Comparison of ENCODE assay signal across 1 cellular context in genomic region chr11:122178795-122179194, GRCh38.
TF ChIP-seq lines count a peak whose summit lies in the region.

No MANE protein-coding gene starts in this region.

TF ChIP-seq in SK-N-SH, 30 proteins besides CTCF, POLR2A, EP300 and RAD21 (continued from another document):
- TF ChIP-seq REST (IDR thresholded peaks at IDR 0.05; ENCODE audit: low read depth, low read length), result no peak
- TF ChIP-seq ELF1 (IDR thresholded peaks at IDR 0.05), result no peak
- no peak for TF ChIP-seq EZH2phosphoT487 (IDR thresholded peaks at IDR 0.05; ENCODE audit: borderline replicate concordance, low read depth)
- TF ChIP-seq TAF1 (IDR thresholded peaks at IDR 0.05; ENCODE audit: borderline replicate concordance, low read depth, low read length), result no peak
- no peak for TF ChIP-seq YY1 (IDR thresholded peaks at IDR 0.05; ENCODE audit: low read depth)
- TF ChIP-seq USF2 (IDR thresholded peaks at IDR 0.05; ENCODE audit: borderline replicate concordance, low read depth, low read length), result no peak
- TF ChIP-seq FOXJ3 (CRISPR knock-in tag; IDR thresholded peaks at IDR 0.05), result no peak
- no peak for TF ChIP-seq GATA2 (CRISPR knock-in tag; IDR thresholded peaks at IDR 0.05)
- TF ChIP-seq NRF1 (IDR thresholded peaks at IDR 0.05; ENCODE audit: low read depth, low read length), result no peak
- TF ChIP-seq MXI1 (IDR thresholded peaks at IDR 0.05; ENCODE audit: low read depth, low read length), result no peak
- TF ChIP-seq USF1 (IDR thresholded peaks at IDR 0.05; ENCODE audit: borderline replicate concordance, low read depth), result no peak
- no peak for TF ChIP-seq FOSL2 (IDR thresholded peaks at IDR 0.05; ENCODE audit: borderline replicate concordance, low read depth)
- no peak for TF ChIP-seq GABPA (IDR thresholded peaks at IDR 0.05; ENCODE audit: low read depth)
- no peak for TF ChIP-seq ZBTB33 (IDR thresholded peaks at IDR 0.05; ENCODE audit: borderline replicate concordance, low read depth)
TF ChIP-seq in SK-N-SH: peak in this region for 0.
